In genomic region chr18:55239764-55240163, GRCh38 we compare ENCODE assay signal across 19 cellular contexts.
DNase-seq lines count a peak whose midpoint lies in the region; ATAC-seq and TF ChIP-seq lines count a peak whose summit lies in the region.
"Had no signal": no experiment of that assay in that cellular context is flagged by ENCODE, and none has a peak within 500 bp of the region (broad histone marks: within the 10 kb centered on the region; RNA-seq: fewer than 3 reads in every experiment).

No MANE protein-coding gene starts in this region.

- TF ChIP-seq POLR2A in body of pancreas (IDR thresholded peaks at IDR 0.05), result no peak
- no peak for TF ChIP-seq POLR2A in suprapubic skin (IDR thresholded peaks at IDR 0.05)

- peak overlapping the region; percentile 2; the same call in 1 of the 2 replicates for H3K4me2 ChIP-seq in MM.1S (ENCODE audit: low read depth, low read length)
- H3K4me2 ChIP-seq: hepatocyte, PC-9 had no signal

- DNase-seq in COR-L47 (lab: John Stamatoyannopoulos, UW) (peak; percentile 38), MM.1S (no peak), NCI-H526 (lab: John Stamatoyannopoulos, UW) (peak; percentile 36 to 51), dorsolateral prefrontal cortex (no peak), mucosa of gallbladder (ENCODE audit: low spot score) (no peak), A172 (ENCODE audit: low spot score) (no peak), body of pancreas (no peak), suprapubic skin (ENCODE audit: low spot score in 2 of 2) (no peak)
- DNase-seq: activated CD4-positive, alpha-beta T cell treated with anti-CD3 and anti-CD28 coated beads for 48 hours; activated naive CD4-positive, alpha-beta T cell treated with anti-CD3 and anti-CD28 coated beads, Interleukin-2, amount 10 ng/mL, durations not matched to agents 7 days and 5 days; anterior cingulate cortex; C1 segment of cervical spinal cord; H7; MV-4-11; NCI-H82; PC-9; SHP77 treated with DMSO at 0.1 percent for 48 hours had no signal

- H4K20me1 ChIP-seq in MM.1S (ENCODE audit: insufficient read depth, low read length), result no peaks in the 10 kb centered on the region

- intact Hi-C loops in dorsolateral prefrontal cortex (cut with DNase I), result loop anchor here (5.0 to 10.0 kb wide), 5 partner anchors 83 to 1335 kb away; partner anchors contain the start of gene TCF4 (in 1 of the 2)
- intact Hi-C loops in body of pancreas (cut with DNase I), result loop anchor here (10.0 kb wide), 1 partner anchor 1335 kb away; no protein-coding TSS in a partner anchor

- H3F3A ChIP-seq in MM.1S (ENCODE audit: insufficient read depth, low read length), result peaks cover 20% of the 10 kb centered on the region

- H3K4me3 ChIP-seq in MM.1S (ENCODE audit: low read length) (no peak overlapping the region), dorsolateral prefrontal cortex (no peak overlapping the region), body of pancreas (no peak overlapping the region), suprapubic skin (no peak overlapping the region)
- H3K4me3 ChIP-seq: hepatocyte, PC-9 had no signal

- H3K79me2 ChIP-seq in MM.1S (ENCODE audit: low read length), result peaks cover 49% of the 10 kb centered on the region
- H3K79me2 ChIP-seq: hepatocyte had no signal

- no peaks in the 10 kb centered on the region for H3K27me3 ChIP-seq in MM.1S (replicated peaks; ENCODE audit: insufficient read depth, low read length)
- H3K27me3 ChIP-seq in dorsolateral prefrontal cortex, result no peaks in the 10 kb centered on the region
- H3K27me3 ChIP-seq in body of pancreas, result no peaks in the 10 kb centered on the region
- H3K27me3 ChIP-seq in suprapubic skin, result no peaks in the 10 kb centered on the region
- H3K27me3 ChIP-seq: hepatocyte had no signal

- no peak overlapping the region for H2AFZ ChIP-seq in MM.1S (ENCODE audit: low read length)
- H2AFZ ChIP-seq: hepatocyte, PC-9 had no signal

- H3K9me3 ChIP-seq in MM.1S (replicated peaks; ENCODE audit: insufficient read depth, low read length), result no peaks in the 10 kb centered on the region
- no peaks in the 10 kb centered on the region for H3K9me3 ChIP-seq in body of pancreas
- H3K9me3 ChIP-seq in suprapubic skin, result no peaks in the 10 kb centered on the region

- TF ChIP-seq EP300 in suprapubic skin (IDR thresholded peaks at IDR 0.05), result no peak

- H3K27ac ChIP-seq in MM.1S (ENCODE audit: low read length) (peak overlapping the region; percentile 21; the same call in 1 of the 2 replicates), dorsolateral prefrontal cortex (peak overlapping the region in 53 of 59 donors; percentile 5 to 89 (median 73)), body of pancreas (no peak overlapping the region), suprapubic skin (no peak overlapping the region)
- H3K27ac ChIP-seq: epithelial cell of prostate, hepatocyte, PC-9 had no signal

- no peak for ATAC-seq in body of pancreas

- H3K9me2 ChIP-seq in MM.1S (replicated peaks; ENCODE audit: insufficient read depth, low read length), result no peaks in the 10 kb centered on the region

- H3K4me1 ChIP-seq in MM.1S (ENCODE audit: low read length) (peaks cover 52% of the 10 kb centered on the region), body of pancreas (peaks cover 14% of the 10 kb centered on the region), suprapubic skin (peaks cover 20% of the 10 kb centered on the region)

- TF ChIP-seq CTCF in MM.1S (IDR thresholded peaks at IDR 0.05; ENCODE audit: low read length) (no peak), dorsolateral prefrontal cortex (IDR thresholded peaks at IDR 0.05 in 54 of 56, conservative IDR thresholded peaks at IDR 0.05 in 2 of 56; ENCODE audit: low read depth in 1 of 56, partially characterized antibody in 56 of 56) (no peak), body of pancreas (IDR thresholded peaks at IDR 0.05) (no peak), suprapubic skin (IDR thresholded peaks at IDR 0.05) (no peak)

- no peak overlapping the region for H3K9ac ChIP-seq in MM.1S (ENCODE audit: low read length)

- H3K36me3 ChIP-seq in MM.1S (replicated peaks; ENCODE audit: insufficient read depth, low read length) (0 out of 2 replicates have a peak, but pooled peaks cover 4% of the 10 kb centered on the region), body of pancreas (replicated peaks in 1 of 2; ENCODE audit: insufficient read depth in 1 of 2, low read depth in 2 of 2) (no peaks in the 10 kb centered on the region), suprapubic skin (no peaks in the 10 kb centered on the region)

Comparison
In these comparisons a context has a peak if more than half of its experiments do, and no peak if none do; other contexts are left out.
1. DNase-seq: peak in COR-L47 (single experiment) and NCI-H526 (2 of 2); none in MM.1S (single experiment), dorsolateral prefrontal cortex (0 of 10), mucosa of gallbladder (single experiment), A172 (single experiment), body of pancreas (0 of 4) and suprapubic skin (0 of 2).
2. H3K27ac ChIP-seq: peak in MM.1S (single experiment) and dorsolateral prefrontal cortex (53 of 59); none in body of pancreas (0 of 4) and suprapubic skin (single experiment).